ENCODE assay signal across 15 cellular contexts in the genomic region with DNA sequence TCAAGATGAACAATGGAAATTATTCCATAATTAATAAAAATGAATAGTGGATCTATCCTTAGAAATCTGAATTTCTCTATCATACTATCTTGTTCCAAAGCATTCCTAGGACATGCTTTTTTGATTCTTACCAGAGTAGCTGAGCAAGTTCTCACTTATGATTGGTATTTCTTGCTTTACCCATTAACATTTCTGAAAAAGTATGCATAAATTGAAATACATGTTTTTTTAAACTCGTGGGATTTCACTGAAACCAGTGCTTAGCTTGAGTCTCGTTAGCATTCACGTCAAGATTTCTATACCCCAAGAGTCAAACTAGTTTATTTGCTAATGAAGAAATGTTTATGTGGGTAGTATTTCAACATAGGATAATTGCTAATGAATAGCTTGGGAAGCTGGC.
A peak's percentile ranks its signal among the peaks of the same experiment; 100 is the strongest.
DNase-seq lines count a peak whose midpoint lies in the region; ATAC-seq and TF ChIP-seq lines count a peak whose summit lies in the region.
"Had no signal": no experiment of that assay in that cellular context is flagged by ENCODE, and none has a peak within 500 bp of the region (broad histone marks: within the 10 kb centered on the region; RNA-seq: fewer than 3 reads in every experiment).

No MANE protein-coding gene starts in this region.

- intact Hi-C loops in left lung (cut with DNase I) (no loop called here), testis (cut with DNase I; ENCODE audit: low total_unique reads) (no loop called here)

- peak; percentile 84 for ATAC-seq in SK-N-SH treated with all-trans-retinoic acid at 6 μM for 48 hours
- ATAC-seq in left lung: no peak

- H3K4me3 ChIP-seq in AG10803 (ENCODE audit: low read length) (no peak overlapping the region), left lung (no peak overlapping the region), testis (no peak overlapping the region), endodermal cell (ENCODE audit: low read length) (no peak overlapping the region)

- H3K27ac Mint-ChIP-seq in mesothelial cell of epicardium (peak overlapping the region; percentile 32), endodermal cell (no peak overlapping the region)
- H3K27ac Mint-ChIP-seq: CD4-positive, alpha-beta memory T cell had no signal

- 77% methylated on average over 3 of the region's 3 CpGs for WGBS in testis, 2 donors
- 92 to 96% methylated on average over 3 of the region's 3 CpGs for WGBS in endodermal cell (ENCODE audit: insufficient coverage in 1 of 2, insufficient read length in 1 of 2), 2 experiments

- H3K9ac ChIP-seq in endodermal cell (ENCODE audit: extremely low read depth, low read length, poor library complexity, severe bottlenecking): no peak overlapping the region

- no peaks in the 10 kb centered on the region for H3K9me3 ChIP-seq in left lung
- H3K9me3 ChIP-seq in testis: no peaks in the 10 kb centered on the region
- no peaks in the 10 kb centered on the region for H3K9me3 ChIP-seq in endodermal cell (ENCODE audit: control insufficient read depth, low read length)
- H3K9me3 ChIP-seq: BE2C had no signal

- H3K36me3 Mint-ChIP-seq in mesothelial cell of epicardium (no peaks in the 10 kb centered on the region), endodermal cell (ENCODE audit: low read depth) (peaks cover 2% of the 10 kb centered on the region)

- H3K9me3 Mint-ChIP-seq in mesothelial cell of epicardium (no peaks in the 10 kb centered on the region), endodermal cell (no peaks in the 10 kb centered on the region)
- H3K9me3 Mint-ChIP-seq: CD4-positive, alpha-beta memory T cell had no signal

- H3K27me3 ChIP-seq in left lung (no peaks in the 10 kb centered on the region), testis (no peaks in the 10 kb centered on the region), endodermal cell (ENCODE audit: control insufficient read depth, insufficient read depth, low read length, poor library complexity, severe bottlenecking) (no peaks in the 10 kb centered on the region)
- H3K27me3 ChIP-seq: BE2C had no signal

- H3K4me1 ChIP-seq in left lung (peaks cover 8 to 26% of the 10 kb centered on the region in 2 donors), testis (no peaks in the 10 kb centered on the region), endodermal cell (ENCODE audit: control insufficient read depth, insufficient read depth, low read length) (peaks cover 8% of the 10 kb centered on the region)

- DNase-seq in AG10803 (ENCODE audit: low read depth) (peak; percentile 70), astrocyte of the hippocampus (ENCODE audit: low read depth, low spot score) (peak; percentile 46), mesothelial cell of epicardium (ENCODE audit: low spot score in 2 of 2, unreplicated experiment in 2 of 2) (no peak), left lung (no peak), testis (no peak), hypothalamus (lab: John Stamatoyannopoulos, UW) (no peak), endodermal cell (no peak)
- DNase-seq: ACHN; BE2C; CD4-positive, alpha-beta memory T cell; EL; HCEC 1CT; IMR-90 had no signal

- H3K4me3 Mint-ChIP-seq in mesothelial cell of epicardium: no peak overlapping the region
- H3K4me3 Mint-ChIP-seq in endodermal cell: no peak overlapping the region
- H3K4me3 Mint-ChIP-seq: CD4-positive, alpha-beta memory T cell had no signal

- H3K4me1 Mint-ChIP-seq in mesothelial cell of epicardium (peaks cover 35% of the 10 kb centered on the region), endodermal cell (peaks cover 33% of the 10 kb centered on the region)

- H3K36me3 ChIP-seq in left lung: no peaks in the 10 kb centered on the region
- no peaks in the 10 kb centered on the region for H3K36me3 ChIP-seq in testis (ENCODE audit: low read depth, missing control alignments)
- no peaks in the 10 kb centered on the region for H3K36me3 ChIP-seq in endodermal cell (ENCODE audit: control insufficient read depth, insufficient read depth, low read length)

- no peak for TF ChIP-seq POLR2A in testis (IDR thresholded peaks at IDR 0.05)

- H3K27me3 Mint-ChIP-seq in mesothelial cell of epicardium (ENCODE audit: low read depth) (no peaks in the 10 kb centered on the region), endodermal cell (ENCODE audit: insufficient read depth) (no peaks in the 10 kb centered on the region)

- H3K27ac ChIP-seq in left lung (no peak overlapping the region), testis (no peak overlapping the region), endodermal cell (ENCODE audit: low read depth, low read length) (no peak overlapping the region)
- H3K27ac ChIP-seq: C4-2B had no signal

- no peak for TF ChIP-seq CTCF in AG10803 (conservative IDR thresholded peaks at IDR 0.05; ENCODE audit: low read length)
- TF ChIP-seq CTCF in mesothelial cell of epicardium (IDR thresholded peaks at IDR 0.05; ENCODE audit: unreplicated experiment): no peak
- TF ChIP-seq CTCF in left lung (IDR thresholded peaks at IDR 0.05): no peak
- no peak for TF ChIP-seq CTCF in testis (IDR thresholded peaks at IDR 0.05)
- TF ChIP-seq CTCF in endodermal cell (conservative IDR thresholded peaks at IDR 0.05): no peak

TF ChIP-seq in SK-N-SH treated with all-trans-retinoic acid at 6 μM for 48 hours, 23 proteins besides CTCF, POLR2A, EP300 and RAD21:
- TF ChIP-seq, protein P1, sequence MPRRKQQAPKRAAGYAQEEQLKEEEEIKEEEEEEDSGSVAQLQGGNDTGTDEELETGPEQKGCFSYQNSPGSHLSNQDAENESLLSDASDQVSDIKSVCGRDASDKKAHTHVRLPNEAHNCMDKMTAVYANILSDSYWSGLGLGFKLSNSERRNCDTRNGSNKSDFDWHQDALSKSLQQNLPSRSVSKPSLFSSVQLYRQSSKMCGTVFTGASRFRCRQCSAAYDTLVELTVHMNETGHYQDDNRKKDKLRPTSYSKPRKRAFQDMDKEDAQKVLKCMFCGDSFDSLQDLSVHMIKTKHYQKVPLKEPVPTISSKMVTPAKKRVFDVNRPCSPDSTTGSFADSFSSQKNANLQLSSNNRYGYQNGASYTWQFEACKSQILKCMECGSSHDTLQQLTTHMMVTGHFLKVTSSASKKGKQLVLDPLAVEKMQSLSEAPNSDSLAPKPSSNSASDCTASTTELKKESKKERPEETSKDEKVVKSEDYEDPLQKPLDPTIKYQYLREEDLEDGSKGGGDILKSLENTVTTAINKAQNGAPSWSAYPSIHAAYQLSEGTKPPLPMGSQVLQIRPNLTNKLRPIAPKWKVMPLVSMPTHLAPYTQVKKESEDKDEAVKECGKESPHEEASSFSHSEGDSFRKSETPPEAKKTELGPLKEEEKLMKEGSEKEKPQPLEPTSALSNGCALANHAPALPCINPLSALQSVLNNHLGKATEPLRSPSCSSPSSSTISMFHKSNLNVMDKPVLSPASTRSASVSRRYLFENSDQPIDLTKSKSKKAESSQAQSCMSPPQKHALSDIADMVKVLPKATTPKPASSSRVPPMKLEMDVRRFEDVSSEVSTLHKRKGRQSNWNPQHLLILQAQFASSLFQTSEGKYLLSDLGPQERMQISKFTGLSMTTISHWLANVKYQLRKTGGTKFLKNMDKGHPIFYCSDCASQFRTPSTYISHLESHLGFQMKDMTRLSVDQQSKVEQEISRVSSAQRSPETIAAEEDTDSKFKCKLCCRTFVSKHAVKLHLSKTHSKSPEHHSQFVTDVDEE (CRISPR knock-in tag; IDR thresholded peaks at IDR 0.05): no peak
- TF ChIP-seq ZNF565 (CRISPR knock-in tag; conservative IDR thresholded peaks at IDR 0.05; ENCODE audit: low read depth) (no peak), SNAI2 (CRISPR knock-in tag; IDR thresholded peaks at IDR 0.05) (no peak), TCF4 (CRISPR knock-in tag; IDR thresholded peaks at IDR 0.05; ENCODE audit: borderline replicate concordance) (no peak), RARB (CRISPR knock-in tag; IDR thresholded peaks at IDR 0.05) (no peak), OSR1 (CRISPR knock-in tag; IDR thresholded peaks at IDR 0.05) (no peak), ARNTL (CRISPR knock-in tag; IDR thresholded peaks at IDR 0.05; ENCODE audit: borderline replicate concordance, low read depth) (no peak)
- TF ChIP-seq, protein P2, sequence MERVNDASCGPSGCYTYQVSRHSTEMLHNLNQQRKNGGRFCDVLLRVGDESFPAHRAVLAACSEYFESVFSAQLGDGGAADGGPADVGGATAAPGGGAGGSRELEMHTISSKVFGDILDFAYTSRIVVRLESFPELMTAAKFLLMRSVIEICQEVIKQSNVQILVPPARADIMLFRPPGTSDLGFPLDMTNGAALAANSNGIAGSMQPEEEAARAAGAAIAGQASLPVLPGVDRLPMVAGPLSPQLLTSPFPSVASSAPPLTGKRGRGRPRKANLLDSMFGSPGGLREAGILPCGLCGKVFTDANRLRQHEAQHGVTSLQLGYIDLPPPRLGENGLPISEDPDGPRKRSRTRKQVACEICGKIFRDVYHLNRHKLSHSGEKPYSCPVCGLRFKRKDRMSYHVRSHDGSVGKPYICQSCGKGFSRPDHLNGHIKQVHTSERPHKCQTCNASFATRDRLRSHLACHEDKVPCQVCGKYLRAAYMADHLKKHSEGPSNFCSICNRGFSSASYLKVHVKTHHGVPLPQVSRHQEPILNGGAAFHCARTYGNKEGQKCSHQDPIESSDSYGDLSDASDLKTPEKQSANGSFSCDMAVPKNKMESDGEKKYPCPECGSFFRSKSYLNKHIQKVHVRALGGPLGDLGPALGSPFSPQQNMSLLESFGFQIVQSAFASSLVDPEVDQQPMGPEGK (CRISPR knock-in tag; IDR thresholded peaks at IDR 0.05; ENCODE audit: borderline replicate concordance): no peak
- TF ChIP-seq, protein P3, sequence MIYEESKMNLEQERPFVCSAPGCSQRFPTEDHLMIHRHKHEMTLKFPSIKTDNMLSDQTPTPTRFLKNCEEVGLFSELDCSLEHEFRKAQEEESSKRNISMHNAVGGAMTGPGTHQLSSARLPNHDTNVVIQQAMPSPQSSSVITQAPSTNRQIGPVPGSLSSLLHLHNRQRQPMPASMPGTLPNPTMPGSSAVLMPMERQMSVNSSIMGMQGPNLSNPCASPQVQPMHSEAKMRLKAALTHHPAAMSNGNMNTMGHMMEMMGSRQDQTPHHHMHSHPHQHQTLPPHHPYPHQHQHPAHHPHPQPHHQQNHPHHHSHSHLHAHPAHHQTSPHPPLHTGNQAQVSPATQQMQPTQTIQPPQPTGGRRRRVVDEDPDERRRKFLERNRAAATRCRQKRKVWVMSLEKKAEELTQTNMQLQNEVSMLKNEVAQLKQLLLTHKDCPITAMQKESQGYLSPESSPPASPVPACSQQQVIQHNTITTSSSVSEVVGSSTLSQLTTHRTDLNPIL (CRISPR knock-in tag; IDR thresholded peaks at IDR 0.05; ENCODE audit: low read depth): no peak

Comparison
In these comparisons a context has a peak if more than half of its experiments do, and no peak if none do; other contexts are left out.
1. DNase-seq: peak in AG10803 (single experiment) and astrocyte of the hippocampus (single experiment); none in mesothelial cell of epicardium (0 of 2), left lung (0 of 2), testis (single experiment), hypothalamus (0 of 51) and endodermal cell (single experiment).